Comparison of ENCODE assay signal across 15 cellular contexts in genomic region chr16:51408357-51408756, GRCh38.
DNase-seq lines count a peak whose midpoint lies in the region; ATAC-seq and TF ChIP-seq lines count a peak whose summit lies in the region.
"Had no signal": no experiment of that assay in that cellular context is flagged by ENCODE, and none has a peak within 500 bp of the region (broad histone marks: within the 10 kb centered on the region; RNA-seq: fewer than 3 reads in every experiment).

No MANE protein-coding gene starts in this region.

- peak; percentile 50 for ATAC-seq in GM21619 (IDR thresholded peaks at IDR 0.05; ENCODE audit: unreplicated experiment)
- ATAC-seq: activated CD4-positive, CD25-positive, alpha-beta regulatory T cell treated with anti-CD3 and anti-CD28 coated beads, Interleukin-2, amount 50 U/mL, for 24 hours; effector memory CD8-positive, alpha-beta T cell; HCT116 had no signal

- H3K4me3 ChIP-seq in foreskin fibroblast (ENCODE audit: low read depth in 1 of 2, low read length in 2 of 2), result no peak overlapping the region
- peak overlapping the region; percentile 54 for H3K4me3 ChIP-seq in skeletal muscle satellite cell (ENCODE audit: low read length)
- H3K4me3 ChIP-seq in PC-9, result no peak overlapping the region

- intact Hi-C loops in PC-9 (cut with micrococcal nuclease; ENCODE audit: unreplicated experiment), result no loop called here

- DNase-seq in SW480 (ENCODE audit: low spot score), result peak; percentile 87
- DNase-seq in foreskin fibroblast, result peak; percentile 76 to 88
- DNase-seq in PC-9, result no peak
- DNase-seq in activated CD4-positive, CD25-positive, alpha-beta regulatory T cell treated with anti-CD3 and anti-CD28 coated beads, Interleukin-2, amount 50 U/mL, for 72 hours, result no peak
- no peak for DNase-seq in NCI-H524 treated with DMSO at 0.1 percent for 48 hours (lab: John Stamatoyannopoulos, UW)
- DNase-seq: anterior cingulate cortex; Caco-2; effector memory CD8-positive, alpha-beta T cell; Karpas-422; NK-92 treated with Interleukin-12 subunit alpha and Interleukin-12 subunit beta, amount 100 ng/mL, for 24 hours; retina had no signal

- no peak overlapping the region for H3K27ac ChIP-seq in PC-9

- H3K4me1 ChIP-seq in skeletal muscle satellite cell (ENCODE audit: control insufficient read depth, insufficient read depth, low read length) (peaks cover 28% of the 10 kb centered on the region), PC-9 (replicated peaks; ENCODE audit: insufficient read depth) (0 out of 2 replicates have a peak, but pooled peaks cover 6% of the 10 kb centered on the region)
- H3K4me1 ChIP-seq: Caco-2 had no signal

- no peaks in the 10 kb centered on the region for H3F3A ChIP-seq in PC-9 (ENCODE audit: insufficient read depth, low read depth)

- no peaks in the 10 kb centered on the region for H3K9me3 ChIP-seq in skeletal muscle satellite cell (replicated peaks; ENCODE audit: low read length)
- H3K9me3 ChIP-seq in PC-9 (ENCODE audit: insufficient read depth, low read depth), result no peaks in the 10 kb centered on the region
- H3K9me3 ChIP-seq: Caco-2 had no signal

- H4K20me1 ChIP-seq in PC-9 (ENCODE audit: insufficient read depth), result no peaks in the 10 kb centered on the region

- H3K4me2 ChIP-seq in skeletal muscle satellite cell (ENCODE audit: low read length) (peak overlapping the region; percentile 83), PC-9 (no peak overlapping the region)

- no peak overlapping the region for H2AFZ ChIP-seq in PC-9

- no peaks in the 10 kb centered on the region for H3K27me3 ChIP-seq in skeletal muscle satellite cell (ENCODE audit: control insufficient read depth, insufficient read depth, low read length)
- no peaks in the 10 kb centered on the region; the same call in 1 of the 2 replicates for H3K27me3 ChIP-seq in PC-9 (ENCODE audit: insufficient read depth, low read depth)

- CTCF ChIA-PET in PC-9 (lab: Charles Lee), result no interaction called here

- BruUV-seq in PC-9 (replicated peaks; lab: Mats Ljungman, UMichigan), result no TSS peak

- no peaks in the 10 kb centered on the region for H3K79me2 ChIP-seq in PC-9 (ENCODE audit: low read depth)

- H3K9ac ChIP-seq in skeletal muscle satellite cell (ENCODE audit: low read depth, low read length), result peak overlapping the region; percentile 68

- H3K36me3 ChIP-seq in skeletal muscle satellite cell (ENCODE audit: insufficient read depth, low read length) (no peaks in the 10 kb centered on the region), PC-9 (ENCODE audit: low read depth) (no peaks in the 10 kb centered on the region)

- no peaks in the 10 kb centered on the region for H3K9me2 ChIP-seq in PC-9 (ENCODE audit: insufficient read depth)

- TF ChIP-seq CTCF in foreskin fibroblast (IDR thresholded peaks at IDR 0.05; ENCODE audit: low read depth, low read length) (no peak), PC-9 (conservative IDR thresholded peaks at IDR 0.05) (no peak)

- POLR2A ChIA-PET in PC-9 (lab: Charles Lee; ENCODE audit: unreplicated experiment), result no interaction called here

Comparison
In these comparisons a context has a peak if more than half of its experiments do, and no peak if none do; other contexts are left out.
1. DNase-seq: peak in SW480 (single experiment) and foreskin fibroblast (2 of 2); none in PC-9 (0 of 2), activated CD4-positive, CD25-positive, alpha-beta regulatory T cell treated with anti-CD3 and anti-CD28 coated beads, Interleukin-2, amount 50 U/mL, for 72 hours (single experiment) and NCI-H524 treated with DMSO at 0.1 percent for 48 hours (single experiment).